In the genomic region with DNA sequence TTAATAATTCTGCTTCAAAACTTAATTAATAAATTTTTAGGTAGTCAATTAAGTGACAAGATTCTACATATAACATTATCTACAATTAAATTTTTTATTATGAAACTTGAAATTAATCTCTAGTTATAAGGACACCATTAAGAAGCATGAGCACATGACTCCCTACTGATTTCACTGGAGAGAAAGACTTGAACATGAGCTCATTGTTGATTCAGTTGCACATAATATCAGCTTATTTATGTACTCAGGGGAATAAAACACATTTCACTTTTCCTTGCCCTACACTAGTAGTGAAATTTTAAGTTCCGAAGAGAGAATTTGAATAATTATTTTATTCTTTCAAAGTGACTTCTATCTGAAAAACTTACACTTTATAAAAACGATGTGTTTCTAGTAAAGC, we compare ENCODE assay signal across 23 cellular contexts.
"Had no signal": no experiment of that assay in that cellular context is flagged by ENCODE, and none has a peak within 500 bp of the region (broad histone marks: within the 10 kb centered on the region; RNA-seq: fewer than 3 reads in every experiment).

No MANE protein-coding gene starts in this region.

- ATAC-seq: activated T-helper 17 cell treated with anti-CD3 and anti-CD28 coated beads, Interleukin-2, amount 50 U/mL, for 72 hours; gastrocnemius medialis; naive thymus-derived CD8-positive, alpha-beta T cell; psoas muscle; stimulated activated effector memory CD8-positive, alpha-beta T cell treated with anti-CD3 and anti-CD28 coated beads, Interleukin-12 subunit alpha, Interleukin-12 subunit beta, amount 100 ng/mL, for 72 hours; stimulated activated naive CD8-positive, alpha-beta T cell treated with anti-CD3 and anti-CD28 coated beads, Interleukin-15, amount 100 ng/mL, for 72 hours had no signal

- DNase-seq: activated CD8-positive, alpha-beta memory T cell treated with anti-CD3 and anti-CD28 coated beads for 24 hours; activated CD8-positive, alpha-beta memory T cell treated with anti-CD3 and anti-CD28 coated beads, Interleukin-2, amount 50 U/mL, for 4 hours; activated naive CD8-positive, alpha-beta T cell treated with anti-CD3 and anti-CD28 coated beads for 36 hours; activated T-cell treated with anti-CD3 and anti-CD28 coated beads, Interleukin-2, amount 50 U/mL, for 24 hours; amniotic stem cell; dermis blood vessel endothelial cell; effector CD8-positive, alpha-beta T cell; erythroblast; gastrocnemius medialis; head of caudate nucleus; hypothalamus; naive thymus-derived CD8-positive, alpha-beta T cell; psoas muscle; stimulated activated CD4-positive, alpha-beta T cell treated with anti-CD3 and anti-CD28 coated beads, Interleukin-2, amount 100 ng/mL, for 24 hours; stimulated activated naive CD8-positive, alpha-beta T cell treated with anti-CD3 and anti-CD28 coated beads, Interleukin-15, amount 100 ng/mL, for 72 hours; T-helper 1 cell; tibial artery had no signal

- H3K4me3 ChIP-seq: gastrocnemius medialis, neural progenitor cell, psoas muscle, right atrium auricular region, skin epidermis, tibial artery had no signal

- H3K27ac ChIP-seq: gastrocnemius medialis, neural progenitor cell, psoas muscle, right atrium auricular region, skin epidermis, tibial artery had no signal

- H3K9me3 ChIP-seq: gastrocnemius medialis, psoas muscle, right atrium auricular region, tibial artery had no signal

- FAIRE-seq: TTC549 had no signal

- H3K4me2 ChIP-seq: neural progenitor cell had no signal

- H3K4me1 ChIP-seq: gastrocnemius medialis, psoas muscle, tibial artery had no signal

- H3K36me3 ChIP-seq: gastrocnemius medialis, neural progenitor cell, right atrium auricular region, tibial artery had no signal

- H3K9ac ChIP-seq: neural progenitor cell had no signal

- H3K27me3 ChIP-seq: gastrocnemius medialis, neural progenitor cell, right atrium auricular region, tibial artery had no signal
